24 cellular contexts compared by ENCODE assay signal in genomic region chr15:39465843-39466242, GRCh38.
DNase-seq lines count a peak whose midpoint lies in the region; ATAC-seq and TF ChIP-seq lines count a peak whose summit lies in the region.
"Had no signal": no experiment of that assay in that cellular context is flagged by ENCODE, and none has a peak within 500 bp of the region (broad histone marks: within the 10 kb centered on the region; RNA-seq: fewer than 3 reads in every experiment).

No MANE protein-coding gene starts in this region.

- no peaks in the 10 kb centered on the region for H3K36me3 Mint-ChIP-seq in activated naive CD4-positive, alpha-beta T cell treated with anti-CD3 and anti-CD28 coated beads for 36 hours (ENCODE audit: low read depth)
- H3K36me3 Mint-ChIP-seq: activated naive CD4-positive, alpha-beta T cell treated with anti-CD3 and anti-CD28 coated beads, Interleukin-2, amount 50 U/mL, for 72 hours; natural killer cell had no signal

- H3K4me3 Mint-ChIP-seq in activated naive CD4-positive, alpha-beta T cell treated with anti-CD3 and anti-CD28 coated beads for 36 hours, result no peak overlapping the region
- H3K4me3 Mint-ChIP-seq: activated CD8-positive, alpha-beta T cell treated with anti-CD3 and anti-CD28 coated beads, Interleukin-2, amount 10 ng/mL, durations not matched to agents 7 days and 5 days; CD8-positive, alpha-beta memory T cell; natural killer cell; T-helper 17 cell had no signal

- H3K36me3 ChIP-seq in liver (ENCODE audit: control insufficient read depth in 4 of 4, insufficient read depth in 3 of 4, low read depth in 1 of 4, low read length in 3 of 4), result no peaks in the 10 kb centered on the region
- H3K36me3 ChIP-seq in right lobe of liver, result no peaks in the 10 kb centered on the region
- H3K36me3 ChIP-seq in fibroblast of lung (ENCODE audit: control insufficient read depth, insufficient read depth, low read length), result no peaks in the 10 kb centered on the region
- H3K36me3 ChIP-seq in sigmoid colon, result no peaks in the 10 kb centered on the region
- H3K36me3 ChIP-seq: SJSA1 had no signal

- no peaks in the 10 kb centered on the region for H3K79me2 ChIP-seq in fibroblast of lung (ENCODE audit: control insufficient read depth, insufficient read depth, low read length)

- no peak for TF ChIP-seq EP300 in sigmoid colon (IDR thresholded peaks at IDR 0.05)

- TF ChIP-seq CTCF in liver (IDR thresholded peaks at IDR 0.05; ENCODE audit: low read depth, low read length, missing input control) (no peak), right lobe of liver (IDR thresholded peaks at IDR 0.05) (no peak), fibroblast of lung (conservative IDR thresholded peaks at IDR 0.05 in 1 of 2, IDR thresholded peaks at IDR 0.05 in 1 of 2; ENCODE audit: low read depth in 1 of 2, low read length in 2 of 2) (no peak), sigmoid colon (IDR thresholded peaks at IDR 0.05) (no peak)

- no peak overlapping the region for H3K4me2 ChIP-seq in fibroblast of lung (ENCODE audit: extremely low read depth, insufficient read depth, low read length)

- H3K27me3 ChIP-seq in liver (ENCODE audit: control insufficient read depth in 4 of 4, insufficient read depth in 4 of 4, low read length in 3 of 4) (no peaks in the 10 kb centered on the region), right lobe of liver (no peaks in the 10 kb centered on the region), fibroblast of lung (ENCODE audit: control insufficient read depth, insufficient read depth, low read length) (no peaks in the 10 kb centered on the region), sigmoid colon (no peaks in the 10 kb centered on the region)
- H3K27me3 ChIP-seq: body of pancreas, SJSA1 had no signal

- DNase-seq in right lobe of liver (no peak), fibroblast of lung (ENCODE audit: low read depth in 2 of 2) (no peak), sigmoid colon (no peak), NCI-H345 (lab: John Stamatoyannopoulos, UW) (no peak), NCI-H2029 treated with DMSO at 0.1 percent for 48 hours (lab: John Stamatoyannopoulos, UW) (no peak)
- no peak for DNase-seq in activated naive CD4-positive, alpha-beta T cell treated with anti-CD3 and anti-CD28 coated beads for 36 hours
- DNase-seq: ACHN; activated CD8-positive, alpha-beta T cell treated with anti-CD3 and anti-CD28 coated beads, Interleukin-2, amount 10 ng/mL, durations not matched to agents 7 days and 5 days; activated T-cell treated with anti-CD3 and anti-CD28 coated beads, Interleukin-2, amount 50 U/mL, for 48 hours; CD8-positive, alpha-beta memory T cell; DMS79; MV-4-11; natural killer cell; NCI-H2081 treated with DMSO at 0.1 percent for 48 hours; NCI-H526; posterior cingulate gyrus; stimulated activated CD4-positive, alpha-beta T cell treated with anti-CD3 and anti-CD28 coated beads, Interleukin-12 subunit alpha, Interleukin-12 subunit beta, amount 100 ng/mL, for 4 hours; T-helper 17 cell had no signal

- H3K4me3 ChIP-seq in liver (ENCODE audit: low read depth in 1 of 3, low read length in 3 of 3) (no peak overlapping the region), right lobe of liver (no peak overlapping the region), fibroblast of lung (replicated peaks in 1 of 4; ENCODE audit: control extremely low read depth in 1 of 4, insufficient read depth in 1 of 4, low read depth in 3 of 4, low read length in 4 of 4) (no peak overlapping the region), sigmoid colon (no peak overlapping the region)
- H3K4me3 ChIP-seq: body of pancreas, coronary artery, SJSA1 had no signal

- H3K4me1 ChIP-seq in liver (ENCODE audit: control insufficient read depth in 4 of 4, insufficient read depth in 4 of 4, low read length in 3 of 4) (no peaks in the 10 kb centered on the region), right lobe of liver (peaks cover 0 to 5% (median under 1%) of the 10 kb centered on the region in 4 donors), fibroblast of lung (ENCODE audit: control insufficient read depth, extremely low read depth, insufficient read depth, low read length) (peaks cover 15% of the 10 kb centered on the region), sigmoid colon (peaks cover 0 to 12% (median 6%) of the 10 kb centered on the region in 4 donors)
- H3K4me1 ChIP-seq: body of pancreas, SJSA1 had no signal

- H3K27ac ChIP-seq in liver (ENCODE audit: low read depth in 1 of 2, low read length in 2 of 2) (peak overlapping the region; percentile 34 to 55), right lobe of liver (peak overlapping the region in 1 of 3 donors; percentile 24), fibroblast of lung (ENCODE audit: insufficient read depth, low read length) (peak overlapping the region; percentile 79), sigmoid colon (peak overlapping the region; percentile 53 to 76 (median 63))
- H3K27ac ChIP-seq: SJSA1 had no signal

- H2AFZ ChIP-seq in fibroblast of lung (ENCODE audit: low read length), result no peak overlapping the region

- H3K27ac Mint-ChIP-seq in activated naive CD4-positive, alpha-beta T cell treated with anti-CD3 and anti-CD28 coated beads for 36 hours, result no peak overlapping the region
- H3K27ac Mint-ChIP-seq: activated CD8-positive, alpha-beta T cell treated with anti-CD3 and anti-CD28 coated beads, Interleukin-2, amount 10 ng/mL, durations not matched to agents 7 days and 5 days; activated naive CD4-positive, alpha-beta T cell treated with anti-CD3 and anti-CD28 coated beads, Interleukin-2, amount 50 U/mL, for 72 hours; CD8-positive, alpha-beta memory T cell; natural killer cell; T-helper 17 cell had no signal

- CTCF ChIA-PET in activated naive CD4-positive, alpha-beta T cell treated with anti-CD3 and anti-CD28 coated beads for 36 hours (lab: Charles Lee), result interaction anchor here (0.6 kb wide), 1 partner anchor 560 kb away, joined by 4 read pairs; no protein-coding TSS in a partner anchor

- no peaks in the 10 kb centered on the region for H3K9me3 Mint-ChIP-seq in activated naive CD4-positive, alpha-beta T cell treated with anti-CD3 and anti-CD28 coated beads for 36 hours
- H3K9me3 Mint-ChIP-seq: CD8-positive, alpha-beta memory T cell; natural killer cell had no signal

- H3K9ac ChIP-seq in liver (ENCODE audit: low read depth in 1 of 2, low read length in 2 of 2) (no peak overlapping the region), fibroblast of lung (ENCODE audit: insufficient read depth, low read length) (peak overlapping the region; percentile 25)

- no peaks in the 10 kb centered on the region for H4K20me1 ChIP-seq in fibroblast of lung (ENCODE audit: control insufficient read depth, extremely low read depth, insufficient read depth, low read length)

- no peaks in the 10 kb centered on the region for H3K27me3 Mint-ChIP-seq in activated naive CD4-positive, alpha-beta T cell treated with anti-CD3 and anti-CD28 coated beads for 36 hours (ENCODE audit: low read depth)

- H3K4me1 Mint-ChIP-seq in activated naive CD4-positive, alpha-beta T cell treated with anti-CD3 and anti-CD28 coated beads for 36 hours (ENCODE audit: low read depth), result no peaks in the 10 kb centered on the region
- H3K4me1 Mint-ChIP-seq: CD8-positive, alpha-beta memory T cell; natural killer cell; T-helper 17 cell had no signal

- ATAC-seq in right lobe of liver, result no peak
- ATAC-seq in GM18870 (IDR thresholded peaks at IDR 0.05; ENCODE audit: unreplicated experiment), result no peak
- ATAC-seq: activated CD8-positive, alpha-beta T cell treated with anti-CD3 and anti-CD28 coated beads, Interleukin-2, amount 10 ng/mL, durations not matched to agents 7 days and 5 days; activated naive CD4-positive, alpha-beta T cell treated with anti-CD3 and anti-CD28 coated beads, Interleukin-2, amount 50 U/mL, for 72 hours; natural killer cell; T-helper 17 cell had no signal

- 89% methylated on average over 3 of the region's 3 CpGs for WGBS in liver
- 77% methylated on average over 2 of the region's 3 CpGs for WGBS in right lobe of liver (ENCODE audit: insufficient coverage, low coverage, low lambda C conversion rate, missing lambda C conversion rate)
- 77 to 87% methylated on average over 3 of the region's 3 CpGs for WGBS in sigmoid colon, 2 donors

- no peaks in the 10 kb centered on the region for H3K9me3 ChIP-seq in liver (ENCODE audit: control insufficient read depth in 4 of 4, low read length in 3 of 4)
- H3K9me3 ChIP-seq in right lobe of liver, result no peaks in the 10 kb centered on the region
- no peaks in the 10 kb centered on the region for H3K9me3 ChIP-seq in fibroblast of lung (ENCODE audit: control insufficient read depth, insufficient read depth, low read depth, low read length)
- no peaks in the 10 kb centered on the region for H3K9me3 ChIP-seq in sigmoid colon
- H3K9me3 ChIP-seq: body of pancreas had no signal

- TF ChIP-seq POLR2A in right lobe of liver (IDR thresholded peaks at IDR 0.05), result no peak
- TF ChIP-seq POLR2A in sigmoid colon (IDR thresholded peaks at IDR 0.05), result no peak

- no peak for TF ChIP-seq RAD21 in liver (IDR thresholded peaks at IDR 0.05)

- intact Hi-C loops in right lobe of liver (cut with DNase I), result no loop called here
- intact Hi-C loops in sigmoid colon (cut with DNase I), result loop anchor here (10.0 kb wide), 1 partner anchor 651 kb away; no protein-coding TSS in a partner anchor
- intact Hi-C loops in activated naive CD4-positive, alpha-beta T cell treated with anti-CD3 and anti-CD28 coated beads for 36 hours (cut with micrococcal nuclease), result no loop called here

TF ChIP-seq in liver, 16 proteins besides CTCF, POLR2A, EP300 and RAD21:
- TF ChIP-seq ZBTB33 (IDR thresholded peaks at IDR 0.05) (no peak), NR2F2 (IDR thresholded peaks at IDR 0.05) (no peak), SP1 (IDR thresholded peaks at IDR 0.05) (no peak), GABPA (IDR thresholded peaks at IDR 0.05 in 1 of 2, conservative IDR thresholded peaks at IDR 0.05 in 1 of 2) (no peak), TAF1 (conservative IDR thresholded peaks at IDR 0.05) (no peak), RXRA (IDR thresholded peaks at IDR 0.05) (no peak), HNF4A (conservative IDR thresholded peaks at IDR 0.05) (no peak)
